Comparison of ENCODE assay signal across 1 cellular context in the genomic region with DNA sequence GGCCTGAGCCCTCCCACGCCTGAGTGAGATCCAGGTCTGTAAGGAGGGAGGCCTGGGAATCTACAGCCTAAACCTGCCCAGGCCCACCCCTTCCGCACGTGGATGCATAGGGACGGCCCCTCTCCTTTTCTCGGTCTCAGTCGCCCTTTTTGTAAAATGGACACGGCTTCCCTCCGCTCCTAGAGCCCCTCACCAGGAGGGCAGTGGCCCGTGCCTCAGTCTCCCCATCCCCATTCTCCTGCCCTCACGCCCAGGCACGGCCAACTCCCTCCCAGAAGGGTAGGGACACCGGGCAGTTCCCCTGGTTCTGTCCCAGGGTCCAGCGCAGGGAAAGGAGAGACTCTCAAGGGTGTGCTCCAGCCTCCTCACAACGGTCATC.
TF ChIP-seq lines count a peak whose summit lies in the region.

No MANE protein-coding gene starts in this region.

TF ChIP-seq in HepG2, 621 proteins besides CTCF, POLR2A, EP300 and RAD21 (continued from another document):
- TF ChIP-seq ZNF333 (CRISPR knock-in tag; IDR thresholded peaks at IDR 0.05; ENCODE audit: borderline replicate concordance) (no peak), ZNF143 (CRISPR knock-in tag; IDR thresholded peaks at IDR 0.05) (no peak), ZNF557 (CRISPR knock-in tag; IDR thresholded peaks at IDR 0.05) (peak; percentile 6; the same call in 1 of the 2 replicates), NCOA2 (CRISPR knock-in tag; IDR thresholded peaks at IDR 0.05) (peak; percentile 21; the same call in 1 of the 2 replicates), ZNF792 (CRISPR knock-in tag; IDR thresholded peaks at IDR 0.05) (peak; percentile 22; the same call in 1 of the 2 replicates), AFF4 (CRISPR knock-in tag; IDR thresholded peaks at IDR 0.05) (no peak; the same call in 1 of the 2 replicates), ARNT2 (CRISPR knock-in tag; IDR thresholded peaks at IDR 0.05; ENCODE audit: low read depth) (no peak; the same call in 1 of the 2 replicates), ZNF468 (CRISPR knock-in tag; IDR thresholded peaks at IDR 0.05) (no peak), ETV6 (CRISPR knock-in tag; conservative IDR thresholded peaks at IDR 0.05) (no peak), ZNF572 (CRISPR knock-in tag; IDR thresholded peaks at IDR 0.05) (no peak), ZNF484 (CRISPR knock-in tag; IDR thresholded peaks at IDR 0.05; ENCODE audit: borderline replicate concordance, low read depth) (no peak), KDM2A (CRISPR knock-in tag; IDR thresholded peaks at IDR 0.05; ENCODE audit: borderline replicate concordance, low read depth) (peak; percentile 68), GATAD2A (CRISPR knock-in tag; IDR thresholded peaks at IDR 0.05) (peak; percentile 21; the same call in 1 of the 2 replicates), TAF15 (IDR thresholded peaks at IDR 0.05; ENCODE audit: low read depth, low read length, poor library complexity, severe bottlenecking) (no peak), ZSCAN30 (CRISPR knock-in tag; IDR thresholded peaks at IDR 0.05) (no peak), ZC3H4 (CRISPR knock-in tag; IDR thresholded peaks at IDR 0.05; ENCODE audit: borderline replicate concordance) (peak; percentile 73), PBX3 (CRISPR knock-in tag; IDR thresholded peaks at IDR 0.05; ENCODE audit: borderline replicate concordance) (peak; percentile 21; the same call in 1 of the 2 replicates), FOXK1 (CRISPR knock-in tag; IDR thresholded peaks at IDR 0.05; ENCODE audit: borderline replicate concordance, low read depth) (no peak), ASH2L (IDR thresholded peaks at IDR 0.05; ENCODE audit: insufficient read length, low read depth, low read length) (no peak), ARNT (IDR thresholded peaks at IDR 0.05) (no peak)
- TF ChIP-seq, protein P1, sequence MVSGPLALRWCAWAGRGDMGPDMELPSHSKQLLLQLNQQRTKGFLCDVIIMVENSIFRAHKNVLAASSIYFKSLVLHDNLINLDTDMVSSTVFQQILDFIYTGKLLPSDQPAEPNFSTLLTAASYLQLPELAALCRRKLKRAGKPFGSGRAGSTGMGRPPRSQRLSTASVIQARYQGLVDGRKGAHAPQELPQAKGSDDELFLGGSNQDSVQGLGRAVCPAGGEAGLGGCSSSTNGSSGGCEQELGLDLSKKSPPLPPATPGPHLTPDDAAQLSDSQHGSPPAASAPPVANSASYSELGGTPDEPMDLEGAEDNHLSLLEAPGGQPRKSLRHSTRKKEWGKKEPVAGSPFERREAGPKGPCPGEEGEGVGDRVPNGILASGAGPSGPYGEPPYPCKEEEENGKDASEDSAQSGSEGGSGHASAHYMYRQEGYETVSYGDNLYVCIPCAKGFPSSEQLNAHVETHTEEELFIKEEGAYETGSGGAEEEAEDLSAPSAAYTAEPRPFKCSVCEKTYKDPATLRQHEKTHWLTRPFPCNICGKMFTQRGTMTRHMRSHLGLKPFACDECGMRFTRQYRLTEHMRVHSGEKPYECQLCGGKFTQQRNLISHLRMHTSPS (CRISPR knock-in tag; IDR thresholded peaks at IDR 0.05; ENCODE audit: low read depth): peak; percentile 56; the same call in 1 of the 2 replicates
- TF ChIP-seq, protein P2, sequence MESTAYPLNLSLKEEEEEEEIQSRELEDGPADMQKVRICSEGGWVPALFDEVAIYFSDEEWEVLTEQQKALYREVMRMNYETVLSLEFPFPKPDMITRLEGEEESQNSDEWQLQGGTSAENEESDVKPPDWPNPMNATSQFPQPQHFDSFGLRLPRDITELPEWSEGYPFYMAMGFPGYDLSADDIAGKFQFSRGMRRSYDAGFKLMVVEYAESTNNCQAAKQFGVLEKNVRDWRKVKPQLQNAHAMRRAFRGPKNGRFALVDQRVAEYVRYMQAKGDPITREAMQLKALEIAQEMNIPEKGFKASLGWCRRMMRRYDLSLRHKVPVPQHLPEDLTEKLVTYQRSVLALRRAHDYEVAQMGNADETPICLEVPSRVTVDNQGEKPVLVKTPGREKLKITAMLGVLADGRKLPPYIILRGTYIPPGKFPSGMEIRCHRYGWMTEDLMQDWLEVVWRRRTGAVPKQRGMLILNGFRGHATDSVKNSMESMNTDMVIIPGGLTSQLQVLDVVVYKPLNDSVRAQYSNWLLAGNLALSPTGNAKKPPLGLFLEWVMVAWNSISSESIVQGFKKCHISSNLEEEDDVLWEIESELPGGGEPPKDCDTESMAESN (CRISPR knock-in tag; conservative IDR thresholded peaks at IDR 0.05): peak; percentile 11; the same call in 1 of the 2 replicates
- TF ChIP-seq, protein P3, sequence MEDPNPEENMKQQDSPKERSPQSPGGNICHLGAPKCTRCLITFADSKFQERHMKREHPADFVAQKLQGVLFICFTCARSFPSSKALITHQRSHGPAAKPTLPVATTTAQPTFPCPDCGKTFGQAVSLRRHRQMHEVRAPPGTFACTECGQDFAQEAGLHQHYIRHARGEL (CRISPR knock-in tag; IDR thresholded peaks at IDR 0.05): no peak
